Comparison of ENCODE assay signal across 8 cellular contexts in genomic region chr2:31138037-31138962, GRCh38. TPM values are rescaled to one million over a fixed set of nuclear protein-coding genes. Genes with fewer than 3 reads are reported as not detected.
DNase-seq lines count a peak whose midpoint lies in the region; ATAC-seq and TF ChIP-seq lines count a peak whose summit lies in the region.

Gene GALNT14 (minus strand): TSS chr2:31138440. CDS start chr2:31138086, 354 bp downstream.

- H3K27me3 ChIP-seq in gastroesophageal sphincter: peaks cover 54% of the 10 kb centered on the region
- H3K27me3 ChIP-seq in neural cell (ENCODE audit: insufficient read depth, low read depth, low read length): peaks cover 47% of the 10 kb centered on the region
- peaks cover 0 to 37% of the 10 kb centered on the region in 2 donors for H3K27me3 ChIP-seq in tibial artery

- H3K79me2 ChIP-seq in neural cell (replicated peaks; ENCODE audit: insufficient read depth, low read length): no peaks in the 10 kb centered on the region

- no peaks in the 10 kb centered on the region for H3K36me3 Mint-ChIP-seq in activated T-helper 2 cell treated with anti-CD3 and anti-CD28 coated beads, Interferon-gamma antibody, Interleukin-2, Interleukin-4, amounts not matched to agents 10 μg/mL and 5 μg/mL and 100 μg/mL, durations not matched to agents 14 hours and 24 hours and 36 hours (ENCODE audit: low read depth)

- ATAC-seq in GM19438 (IDR thresholded peaks at IDR 0.05; ENCODE audit: low read depth, unreplicated experiment): peak; percentile 68
- peak; percentile 67 for ATAC-seq in gastroesophageal sphincter

- peaks cover 55% of the 10 kb centered on the region for H3K27me3 Mint-ChIP-seq in activated T-helper 2 cell treated with anti-CD3 and anti-CD28 coated beads, Interferon-gamma antibody, Interleukin-2, Interleukin-4, amounts not matched to agents 10 μg/mL and 5 μg/mL and 100 μg/mL, durations not matched to agents 14 hours and 24 hours and 36 hours (ENCODE audit: low read depth)

- TF ChIP-seq EP300 in gastroesophageal sphincter (IDR thresholded peaks at IDR 0.05): no peak
- no peak for TF ChIP-seq EP300 in neural cell (conservative IDR thresholded peaks at IDR 0.05; ENCODE audit: poor library complexity, severe bottlenecking)

- no peaks in the 10 kb centered on the region for H3K9me2 ChIP-seq in neural cell (ENCODE audit: insufficient read depth, low read length)

- H3K4me1 Mint-ChIP-seq in activated T-helper 2 cell treated with anti-CD3 and anti-CD28 coated beads, Interferon-gamma antibody, Interleukin-2, Interleukin-4, amounts not matched to agents 10 μg/mL and 5 μg/mL and 100 μg/mL, durations not matched to agents 14 hours and 24 hours and 36 hours (ENCODE audit: low read depth): peaks cover 5% of the 10 kb centered on the region

- H3K27ac ChIP-seq in gastroesophageal sphincter: no peak within 1 kb of the TSS
- H3K27ac ChIP-seq in neural cell (ENCODE audit: low read length): no peak within 1 kb of the TSS
- no peak within 1 kb of the TSS for H3K27ac ChIP-seq in tibial artery

- no peaks in the 10 kb centered on the region for H3K9me3 ChIP-seq in gastroesophageal sphincter
- no peaks in the 10 kb centered on the region for H3K9me3 ChIP-seq in neural cell (ENCODE audit: low read length)
- H3K9me3 ChIP-seq in tibial artery: no peaks in the 10 kb centered on the region

- peak in 3 of 4 experiments; percentile 22 to 41 (median 31) for TF ChIP-seq CTCF in gastroesophageal sphincter (IDR thresholded peaks at IDR 0.05)
- peak; percentile 69 for TF ChIP-seq CTCF in neural cell (IDR thresholded peaks at IDR 0.05; ENCODE audit: poor library complexity, severe bottlenecking)
- TF ChIP-seq CTCF in tibial artery (IDR thresholded peaks at IDR 0.05): peak; percentile 41 to 43

- H2AFZ ChIP-seq in neural cell (ENCODE audit: low read depth, low read length): peak within 1 kb of the TSS; percentile 49

- peak within 1 kb of the TSS; percentile 62 for H3K4me2 ChIP-seq in neural cell (ENCODE audit: low read length)

- peak within 1 kb of the TSS; percentile 58 for H3K4me3 Mint-ChIP-seq in activated T-helper 2 cell treated with anti-CD3 and anti-CD28 coated beads, Interferon-gamma antibody, Interleukin-2, Interleukin-4, amounts not matched to agents 10 μg/mL and 5 μg/mL and 100 μg/mL, durations not matched to agents 14 hours and 24 hours and 36 hours (ENCODE audit: low read depth)

- peaks cover 0 to 23% (median 13%) of the 10 kb centered on the region in 3 donors for H3K4me1 ChIP-seq in gastroesophageal sphincter
- H3K4me1 ChIP-seq in tibial artery: peaks cover 3 to 22% (median 18%) of the 10 kb centered on the region in 4 donors

- peak; percentile 64 for TF ChIP-seq RAD21 in neural cell (conservative IDR thresholded peaks at IDR 0.05)

- no peak for TF ChIP-seq POLR2A in gastroesophageal sphincter (IDR thresholded peaks at IDR 0.05)

- H3K36me3 ChIP-seq in gastroesophageal sphincter (no peaks in the 10 kb centered on the region), neural cell (ENCODE audit: insufficient read depth, low read length) (no peaks in the 10 kb centered on the region), tibial artery (no peaks in the 10 kb centered on the region)

- peak in 11 of 14 donors; percentile 5 to 51 (median 26) for DNase-seq in C1 segment of cervical spinal cord (lab: John Stamatoyannopoulos, UW)
- DNase-seq in NCI-H226: peak; percentile 23
- DNase-seq in activated T-helper 2 cell treated with anti-CD3 and anti-CD28 coated beads, Interferon-gamma antibody, Interleukin-2, Interleukin-4, amounts not matched to agents 10 μg/mL and 5 μg/mL and 100 μg/mL, durations not matched to agents 14 hours and 24 hours and 36 hours (ENCODE audit: low spot score): peak; percentile 13
- DNase-seq in tibial artery: peak; percentile 27 to 68
- no peak for DNase-seq in SHP77 (lab: John Stamatoyannopoulos, UW)

- no peaks in the 10 kb centered on the region for H4K20me1 ChIP-seq in neural cell (ENCODE audit: insufficient read depth)

- H3K4me3 ChIP-seq in gastroesophageal sphincter (peak within 1 kb of the TSS; percentile 31 to 59), neural cell (ENCODE audit: low read length) (peak within 1 kb of the TSS; percentile 75), tibial artery (peak within 1 kb of the TSS; percentile 54 to 57)

- 0 to 25% methylated on average over 2 to 4 of the region's 95 CpGs for WGBS in gastroesophageal sphincter (ENCODE audit: low coverage in 1 of 2), 2 donors

- no peak within 1 kb of the TSS for H3K27ac Mint-ChIP-seq in activated T-helper 2 cell treated with anti-CD3 and anti-CD28 coated beads, Interferon-gamma antibody, Interleukin-2, Interleukin-4, amounts not matched to agents 10 μg/mL and 5 μg/mL and 100 μg/mL, durations not matched to agents 14 hours and 24 hours and 36 hours

- no peaks in the 10 kb centered on the region for H3F3A ChIP-seq in neural cell (ENCODE audit: insufficient read depth, low read length, poor library complexity, severe bottlenecking)

- no peaks in the 10 kb centered on the region for H3K9me3 Mint-ChIP-seq in activated T-helper 2 cell treated with anti-CD3 and anti-CD28 coated beads, Interferon-gamma antibody, Interleukin-2, Interleukin-4, amounts not matched to agents 10 μg/mL and 5 μg/mL and 100 μg/mL, durations not matched to agents 14 hours and 24 hours and 36 hours

- intact Hi-C loops in activated T-helper 2 cell treated with anti-CD3 and anti-CD28 coated beads, Interferon-gamma antibody, Interleukin-2, Interleukin-4, amounts not matched to agents 10 μg/mL and 5 μg/mL and 100 μg/mL, durations not matched to agents 14 hours and 24 hours and 36 hours (cut with micrococcal nuclease): no loop called here
- intact Hi-C loops in tibial artery (cut with DNase I; ENCODE audit: low total_unique reads): no loop called here

- H3K9ac ChIP-seq in neural cell (ENCODE audit: low read length): peak within 1 kb of the TSS; percentile 71

TF ChIP-seq in neural cell, 6 proteins besides CTCF, POLR2A, EP300 and RAD21:
- TF ChIP-seq MXI1 (conservative IDR thresholded peaks at IDR 0.05; ENCODE audit: poor library complexity, severe bottlenecking) (peak; percentile 12), TAF1 (IDR thresholded peaks at IDR 0.05; ENCODE audit: low read depth) (no peak), REST (IDR thresholded peaks at IDR 0.05; ENCODE audit: borderline replicate concordance) (no peak), EZH2 (IDR thresholded peaks at IDR 0.05; ENCODE audit: borderline replicate concordance, insufficient read depth, low read length, poor library complexity, severe bottlenecking) (no peak), SMC3 (conservative IDR thresholded peaks at IDR 0.05; ENCODE audit: poor library complexity) (peak; percentile 60), POLR2AphosphoS5 (IDR thresholded peaks at IDR 0.05) (no peak)

RNA-seq across cellular contexts. Expression of gene GALNT14, which starts in this region (rescaled TPM):
- 0.50 and 0.90 TPM in 2 replicates for total RNA-seq in activated T-helper 2 cell treated with anti-CD3 and anti-CD28 coated beads, Interferon-gamma antibody, Interleukin-2, Interleukin-4, amounts not matched to agents 10 μg/mL and 5 μg/mL and 100 μg/mL, durations not matched to agents 14 hours and 24 hours and 36 hours
- under 1 TPM in 3 of 4 donors, not detected in 1; 0.15 to 0.62 (median 0.35) TPM for total RNA-seq in gastroesophageal sphincter
- 9.0 and 15.9 TPM in 2 replicates for polyA plus RNA-seq in neural cell
- 9.8 and 12.2 TPM in 2 replicates for polyA minus RNA-seq in neural cell

Comparison
In these comparisons a context has a peak if more than half of its experiments do, and no peak if none do; other contexts are left out.
1. Peak in DNase-seq in activated T-helper 2 cell treated with anti-CD3 and anti-CD28 coated beads, Interferon-gamma antibody, Interleukin-2, Interleukin-4, amounts not matched to agents 10 μg/mL and 5 μg/mL and 100 μg/mL, durations not matched to agents 14 hours and 24 hours and 36 hours; RNA of the gene not detected or under 1 TPM.
2. Peak in ATAC-seq and H3K4me3 ChIP-seq in gastroesophageal sphincter; RNA of the gene not detected or under 1 TPM.
3. DNase-seq: peak in C1 segment of cervical spinal cord (11 of 14), NCI-H226 (single experiment) and tibial artery (2 of 2); none in SHP77 (0 of 2).
4. Peak in every context shown above with its lines, with median percentiles within 50 percentile points of each other: H3K4me3 ChIP-seq and CTCF ChIP-seq.